ENCODE assay signal across 8 cellular contexts in genomic region chr1:28249013-28249870, GRCh38. TPM values are rescaled to one million over a fixed set of nuclear protein-coding genes. Genes with fewer than 3 reads are reported as not detected.
A peak's percentile ranks its signal among the peaks of the same experiment; 100 is the strongest.
DNase-seq lines count a peak whose midpoint lies in the region; ATAC-seq, FAIRE-seq and TF ChIP-seq lines count a peak whose summit lies in the region.

No MANE protein-coding gene starts in this region.

- H3K9me3 ChIP-seq in tibial artery = no peaks in the 10 kb centered on the region

- peak; percentile 13 for ATAC-seq in left colon
- no peak for ATAC-seq in HG03175 (IDR thresholded peaks at IDR 0.05; ENCODE audit: unreplicated experiment)
- ATAC-seq in GM19452 (IDR thresholded peaks at IDR 0.05; ENCODE audit: unreplicated experiment) = no peak

- no peak overlapping the region for H3K4me3 ChIP-seq in bronchial epithelial cell (ENCODE audit: low read depth, low read length)
- H3K4me3 ChIP-seq in tibial artery = no peak overlapping the region

- peak overlapping the region; percentile 65 to 77 for H3K27ac ChIP-seq in tibial artery

- intact Hi-C loops in left colon (cut with DNase I, micrococcal nuclease) (no loop called here), tibial artery (cut with DNase I; ENCODE audit: low total_unique reads) (loop anchor here (5.0 kb wide), 1 partner anchor 78 kb away; the partner anchor contains the start of gene MED18)

- H3K36me3 ChIP-seq in bronchial epithelial cell (ENCODE audit: control insufficient read depth, insufficient read depth, low read length) = no peaks in the 10 kb centered on the region
- H3K36me3 ChIP-seq in tibial artery = no peaks in the 10 kb centered on the region

- peaks cover 0 to 33% (median 23%) of the 10 kb centered on the region in 4 donors for H3K4me1 ChIP-seq in tibial artery

- H3K27me3 ChIP-seq in bronchial epithelial cell (ENCODE audit: control insufficient read depth, insufficient read depth, low read length) = no peaks in the 10 kb centered on the region
- H3K27me3 ChIP-seq in tibial artery = peaks cover 0 to 7% of the 10 kb centered on the region in 2 donors

- TF ChIP-seq CTCF in bronchial epithelial cell (IDR thresholded peaks at IDR 0.05; ENCODE audit: insufficient read depth, low read length, severe bottlenecking) = no peak
- no peak for TF ChIP-seq CTCF in tibial artery (IDR thresholded peaks at IDR 0.05)

- DNase-seq in COLO668 (lab: John Stamatoyannopoulos, UW; ENCODE audit: unreplicated experiment) (peak; percentile 48), HCEC 1CT (peak; percentile 47), RPMI7951 (ENCODE audit: low read depth) (peak; percentile 54), bronchial epithelial cell (ENCODE audit: low read depth) (peak; percentile 89), left colon (no peak), tibial artery (peak; percentile 48 to 84)

- FAIRE-seq in bronchial epithelial cell (lab: Jason Lieb, UNC) = no peak

RNA-seq across cellular contexts. Expression of gene SESN2, which starts 10.1 kb away (rescaled TPM):
- 5.3 and 6.8 TPM in 2 replicates for total RNA-seq in RPMI7951 (2014; rRNA removed; shearing (Covaris generic))
- 24.2 and 36.4 TPM in 2 replicates for total RNA-seq in bronchial epithelial cell
- 10 to 100 TPM; 34.7 to 40.3 TPM for total RNA-seq in left colon

RNA-seq across cellular contexts. Expression of gene ATP5IF1, which starts 13.3 kb away (rescaled TPM):
- 353 and 365 TPM in 2 replicates for total RNA-seq in RPMI7951 (2014; rRNA removed; shearing (Covaris generic))
- total RNA-seq in bronchial epithelial cell (286 and 496 TPM in 2 replicates), left colon (100 to 1,000 TPM; 251 to 302 TPM)

RNA-seq across cellular contexts. Expression of gene DNAJC8, which starts 16.4 kb away (rescaled TPM):
- 108 and 132 TPM in 2 replicates for total RNA-seq in RPMI7951 (2014; rRNA removed; shearing (Covaris generic))
- total RNA-seq in bronchial epithelial cell (44.2 and 51.7 TPM in 2 replicates), left colon (10 to 100 TPM; 45.7 to 48.6 TPM)

Comparison
In these comparisons a context has a peak if more than half of its experiments do, and no peak if none do; other contexts are left out.
1. DNase-seq: peak in COLO668 (single experiment), HCEC 1CT (single experiment), RPMI7951 (single experiment), bronchial epithelial cell (single experiment) and tibial artery (2 of 2); none in left colon (0 of 2).